15 cellular contexts compared by ENCODE assay signal in genomic region chr16:2142942-2143868, GRCh38. TPM values are rescaled to one million over a fixed set of nuclear protein-coding genes. Genes with fewer than 3 reads are reported as not detected.
DNase-seq lines count a peak whose midpoint lies in the region; ATAC-seq and TF ChIP-seq lines count a peak whose summit lies in the region.
"Had no signal": no experiment of that assay in that cellular context is flagged by ENCODE, and none has a peak within 500 bp of the region (broad histone marks: within the 10 kb centered on the region; RNA-seq: fewer than 3 reads in every experiment).

No MANE protein-coding gene starts in this region.

- peaks cover 2% of the 10 kb centered on the region for H3K4me1 Mint-ChIP-seq in activated CD4-positive, alpha-beta memory T cell treated with anti-CD3 and anti-CD28 coated beads for 36 hours (ENCODE audit: low read depth)
- H3K4me1 Mint-ChIP-seq in activated CD4-positive, alpha-beta memory T cell treated with anti-CD3 and anti-CD28 coated beads, Interleukin-2, amount 10 ng/mL, durations not matched to agents 7 days and 5 days = peaks cover 5% of the 10 kb centered on the region
- H3K4me1 Mint-ChIP-seq: GM23338 had no signal

- no peaks in the 10 kb centered on the region for H3K9me3 Mint-ChIP-seq in activated CD4-positive, alpha-beta memory T cell treated with anti-CD3 and anti-CD28 coated beads for 36 hours
- no peaks in the 10 kb centered on the region for H3K9me3 Mint-ChIP-seq in activated CD4-positive, alpha-beta memory T cell treated with anti-CD3 and anti-CD28 coated beads, Interleukin-2, amount 10 ng/mL, durations not matched to agents 7 days and 5 days
- H3K9me3 Mint-ChIP-seq: GM23338 had no signal

- ATAC-seq in GM18498 (IDR thresholded peaks at IDR 0.05; ENCODE audit: unreplicated experiment) = no peak
- ATAC-seq: GM23338, psoas muscle had no signal

- H3K27ac Mint-ChIP-seq in activated CD4-positive, alpha-beta memory T cell treated with anti-CD3 and anti-CD28 coated beads for 36 hours = no peak overlapping the region
- no peak overlapping the region for H3K27ac Mint-ChIP-seq in activated CD4-positive, alpha-beta memory T cell treated with anti-CD3 and anti-CD28 coated beads, Interleukin-2, amount 10 ng/mL, durations not matched to agents 7 days and 5 days
- H3K27ac Mint-ChIP-seq: GM23338 had no signal

- intact Hi-C loops in activated CD4-positive, alpha-beta memory T cell treated with anti-CD3 and anti-CD28 coated beads for 36 hours (cut with micrococcal nuclease) = no loop called here

- H3K4me3 Mint-ChIP-seq in activated CD4-positive, alpha-beta memory T cell treated with anti-CD3 and anti-CD28 coated beads for 36 hours = no peak overlapping the region
- H3K4me3 Mint-ChIP-seq in activated CD4-positive, alpha-beta memory T cell treated with anti-CD3 and anti-CD28 coated beads, Interleukin-2, amount 10 ng/mL, durations not matched to agents 7 days and 5 days = no peak overlapping the region
- H3K4me3 Mint-ChIP-seq: GM23338 had no signal

- no peaks in the 10 kb centered on the region for H3K27me3 Mint-ChIP-seq in activated CD4-positive, alpha-beta memory T cell treated with anti-CD3 and anti-CD28 coated beads for 36 hours
- H3K27me3 Mint-ChIP-seq in activated CD4-positive, alpha-beta memory T cell treated with anti-CD3 and anti-CD28 coated beads, Interleukin-2, amount 10 ng/mL, durations not matched to agents 7 days and 5 days = no peaks in the 10 kb centered on the region

- TF ChIP-seq CTCF in epithelial cell of esophagus (IDR thresholded peaks at IDR 0.05; ENCODE audit: insufficient read depth, low read depth, low read length, missing control alignments) = no peak

- CTCF ChIA-PET in activated CD4-positive, alpha-beta memory T cell treated with anti-CD3 and anti-CD28 coated beads for 36 hours (lab: Charles Lee) = interaction anchor here (1.0 to 2.0 kb wide), 3 partner anchors 12 to 139 kb away, joined by 3 to 7 read pairs (median 4); partner anchors contain the start of gene TRAF7
- CTCF ChIA-PET in activated CD4-positive, alpha-beta memory T cell treated with anti-CD3 and anti-CD28 coated beads, Interleukin-2, amount 10 ng/mL, durations not matched to agents 7 days and 5 days (lab: Charles Lee) = interaction anchor here (2.0 kb wide), 1 partner anchor 139 kb away, joined by 9 read pairs; no protein-coding TSS in a partner anchor

- H3K4me3 ChIP-seq in epithelial cell of esophagus (ENCODE audit: low read length) = no peak overlapping the region
- H3K4me3 ChIP-seq: GM23338, psoas muscle, uterus had no signal

- peak; percentile 29 for DNase-seq in activated CD4-positive, alpha-beta memory T cell treated with anti-CD3 and anti-CD28 coated beads for 36 hours
- no peak for DNase-seq in activated CD4-positive, alpha-beta memory T cell treated with anti-CD3 and anti-CD28 coated beads, Interleukin-2, amount 10 ng/mL, durations not matched to agents 7 days and 5 days
- DNase-seq in RPMI7951 (ENCODE audit: low read depth) = peak; percentile 16
- peak; percentile 69 for DNase-seq in epithelial cell of esophagus (ENCODE audit: low read depth)
- DNase-seq in stimulated activated CD8-positive, alpha-beta memory T cell treated with anti-CD3 and anti-CD28 coated beads, Interleukin-4, amount 100 ng/mL, for 48 hours = peak; percentile 43
- no peak for DNase-seq in RKO (ENCODE audit: low spot score)
- DNase-seq in central memory CD4-positive, alpha-beta T cell = no peak
- DNase-seq: activated CD4-positive, alpha-beta T cell treated with anti-CD3 and anti-CD28 coated beads for 1 hour; effector CD8-positive, alpha-beta T cell; foreskin fibroblast; NCI-H2029; uterus had no signal

- H3K36me3 Mint-ChIP-seq in activated CD4-positive, alpha-beta memory T cell treated with anti-CD3 and anti-CD28 coated beads for 36 hours = no peaks in the 10 kb centered on the region
- no peaks in the 10 kb centered on the region for H3K36me3 Mint-ChIP-seq in activated CD4-positive, alpha-beta memory T cell treated with anti-CD3 and anti-CD28 coated beads, Interleukin-2, amount 10 ng/mL, durations not matched to agents 7 days and 5 days (ENCODE audit: low read depth)

- POLR2A ChIA-PET in activated CD4-positive, alpha-beta memory T cell treated with anti-CD3 and anti-CD28 coated beads for 36 hours (lab: Charles Lee) = interaction anchor here (4.8 kb wide), 1 partner anchor 11 kb away, joined by 26 read pairs; the partner anchor contains the start of gene TRAF7
- POLR2A ChIA-PET in activated CD4-positive, alpha-beta memory T cell treated with anti-CD3 and anti-CD28 coated beads, Interleukin-2, amount 10 ng/mL, durations not matched to agents 7 days and 5 days (lab: Charles Lee) = interaction anchor here (2.2 kb wide), 1 partner anchor 12 kb away, joined by 12 read pairs; the partner anchor contains the start of gene TRAF7

RNA-seq across cellular contexts. Expression of gene RAB26, which starts 5.2 kb away (rescaled TPM):
- under 1 TPM in 1 of 2 experiments, not detected in 1; 0.33 TPM for total RNA-seq in activated CD4-positive, alpha-beta memory T cell treated with anti-CD3 and anti-CD28 coated beads for 36 hours
- total RNA-seq in activated CD4-positive, alpha-beta memory T cell treated with anti-CD3 and anti-CD28 coated beads, Interleukin-2, amount 10 ng/mL, durations not matched to agents 7 days and 5 days = 1 to 10 TPM in 1 of 2 experiments, under 1 TPM in 1; 0.83 to 1.1 TPM
- 0.20 and 0.72 TPM in 2 replicates for total RNA-seq in RPMI7951 (2014; rRNA removed; shearing (Covaris generic))

RNA-seq across cellular contexts. Expression of gene PKD1, which starts 7.5 kb away (rescaled TPM):
- total RNA-seq in activated CD4-positive, alpha-beta memory T cell treated with anti-CD3 and anti-CD28 coated beads for 36 hours = 10 to 100 TPM; 56.7 to 59.4 TPM
- total RNA-seq in activated CD4-positive, alpha-beta memory T cell treated with anti-CD3 and anti-CD28 coated beads, Interleukin-2, amount 10 ng/mL, durations not matched to agents 7 days and 5 days = 10 to 100 TPM; 60.5 to 69.6 TPM
- 19.1 and 29.9 TPM in 2 replicates for total RNA-seq in RPMI7951 (2014; rRNA removed; shearing (Covaris generic))

RNA-seq across cellular contexts. Expression of gene TRAF7, which starts 12.4 kb away (rescaled TPM):
- total RNA-seq in activated CD4-positive, alpha-beta memory T cell treated with anti-CD3 and anti-CD28 coated beads for 36 hours = 10 to 100 TPM; 77.1 to 80.3 TPM
- total RNA-seq in activated CD4-positive, alpha-beta memory T cell treated with anti-CD3 and anti-CD28 coated beads, Interleukin-2, amount 10 ng/mL, durations not matched to agents 7 days and 5 days = 10 to 100 TPM; 57.3 to 60.3 TPM
- total RNA-seq in RPMI7951 (2014; rRNA removed; shearing (Covaris generic)) = 47.7 and 57.2 TPM in 2 replicates

RNA-seq across cellular contexts. Expression of gene CASKIN1, which starts 53.2 kb away (rescaled TPM):
- under 1 TPM; 0.36 to 0.83 TPM for total RNA-seq in activated CD4-positive, alpha-beta memory T cell treated with anti-CD3 and anti-CD28 coated beads for 36 hours
- total RNA-seq in activated CD4-positive, alpha-beta memory T cell treated with anti-CD3 and anti-CD28 coated beads, Interleukin-2, amount 10 ng/mL, durations not matched to agents 7 days and 5 days = 1 to 10 TPM in 1 of 2 experiments, under 1 TPM in 1; 0.18 to 1.4 TPM
- not detected in 2 replicates for total RNA-seq in RPMI7951 (2014; rRNA removed; shearing (Covaris generic))

Comparison
In these comparisons a context has a peak if more than half of its experiments do, and no peak if none do; other contexts are left out.
1. DNase-seq: peak in activated CD4-positive, alpha-beta memory T cell treated with anti-CD3 and anti-CD28 coated beads for 36 hours (single experiment), RPMI7951 (single experiment), epithelial cell of esophagus (single experiment) and stimulated activated CD8-positive, alpha-beta memory T cell treated with anti-CD3 and anti-CD28 coated beads, Interleukin-4, amount 100 ng/mL, for 48 hours (single experiment); none in activated CD4-positive, alpha-beta memory T cell treated with anti-CD3 and anti-CD28 coated beads, Interleukin-2, amount 10 ng/mL, durations not matched to agents 7 days and 5 days (single experiment), RKO (single experiment) and central memory CD4-positive, alpha-beta T cell (single experiment).